In the genomic region with DNA sequence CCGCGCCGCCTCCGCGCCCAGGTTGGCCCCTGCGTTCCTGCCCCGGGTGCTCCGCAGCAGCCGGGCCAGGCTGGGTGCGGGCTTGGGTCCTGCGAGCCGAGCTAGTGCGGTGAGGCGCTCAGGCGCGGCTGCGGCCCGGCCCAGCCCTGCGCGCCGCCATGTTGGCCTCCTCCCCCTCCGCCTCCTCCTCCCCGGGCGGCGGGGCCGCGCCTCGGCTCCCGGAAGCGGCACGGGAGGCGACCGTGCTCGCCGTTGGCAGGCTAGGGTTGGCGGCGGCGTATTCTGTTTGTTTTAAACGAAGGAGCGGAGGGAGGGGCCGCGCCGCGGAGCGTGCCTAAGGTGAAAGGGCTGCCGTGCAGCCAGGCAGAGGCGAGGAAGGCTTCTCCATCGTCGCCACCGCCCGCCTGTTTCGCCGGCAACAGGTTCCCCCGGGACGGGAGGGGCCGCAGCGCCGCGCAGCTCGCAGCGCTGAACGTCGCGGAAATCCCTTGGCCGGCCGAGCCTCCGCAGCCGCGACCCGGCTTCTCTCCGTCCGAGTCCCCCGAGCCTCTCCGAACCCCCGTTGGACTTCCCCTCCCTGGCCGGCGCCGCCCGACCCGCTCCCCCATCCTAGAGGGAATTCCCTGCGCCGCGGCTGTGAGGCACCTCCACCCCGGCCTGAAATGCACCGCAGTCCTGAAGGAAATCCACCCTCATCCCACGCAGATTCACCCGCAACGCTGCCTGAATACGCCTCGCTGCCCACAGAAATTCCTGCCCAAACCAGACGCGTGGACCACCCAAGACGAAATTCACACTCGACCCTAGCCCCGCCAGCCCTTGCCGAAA, we compare ENCODE assay signal across 8 cellular contexts. TPM values are rescaled to one million over a fixed set of nuclear protein-coding genes. Genes with fewer than 3 reads are reported as not detected.
DNase-seq lines count a peak whose midpoint lies in the region; ATAC-seq and TF ChIP-seq lines count a peak whose summit lies in the region.

A gene with protein sequence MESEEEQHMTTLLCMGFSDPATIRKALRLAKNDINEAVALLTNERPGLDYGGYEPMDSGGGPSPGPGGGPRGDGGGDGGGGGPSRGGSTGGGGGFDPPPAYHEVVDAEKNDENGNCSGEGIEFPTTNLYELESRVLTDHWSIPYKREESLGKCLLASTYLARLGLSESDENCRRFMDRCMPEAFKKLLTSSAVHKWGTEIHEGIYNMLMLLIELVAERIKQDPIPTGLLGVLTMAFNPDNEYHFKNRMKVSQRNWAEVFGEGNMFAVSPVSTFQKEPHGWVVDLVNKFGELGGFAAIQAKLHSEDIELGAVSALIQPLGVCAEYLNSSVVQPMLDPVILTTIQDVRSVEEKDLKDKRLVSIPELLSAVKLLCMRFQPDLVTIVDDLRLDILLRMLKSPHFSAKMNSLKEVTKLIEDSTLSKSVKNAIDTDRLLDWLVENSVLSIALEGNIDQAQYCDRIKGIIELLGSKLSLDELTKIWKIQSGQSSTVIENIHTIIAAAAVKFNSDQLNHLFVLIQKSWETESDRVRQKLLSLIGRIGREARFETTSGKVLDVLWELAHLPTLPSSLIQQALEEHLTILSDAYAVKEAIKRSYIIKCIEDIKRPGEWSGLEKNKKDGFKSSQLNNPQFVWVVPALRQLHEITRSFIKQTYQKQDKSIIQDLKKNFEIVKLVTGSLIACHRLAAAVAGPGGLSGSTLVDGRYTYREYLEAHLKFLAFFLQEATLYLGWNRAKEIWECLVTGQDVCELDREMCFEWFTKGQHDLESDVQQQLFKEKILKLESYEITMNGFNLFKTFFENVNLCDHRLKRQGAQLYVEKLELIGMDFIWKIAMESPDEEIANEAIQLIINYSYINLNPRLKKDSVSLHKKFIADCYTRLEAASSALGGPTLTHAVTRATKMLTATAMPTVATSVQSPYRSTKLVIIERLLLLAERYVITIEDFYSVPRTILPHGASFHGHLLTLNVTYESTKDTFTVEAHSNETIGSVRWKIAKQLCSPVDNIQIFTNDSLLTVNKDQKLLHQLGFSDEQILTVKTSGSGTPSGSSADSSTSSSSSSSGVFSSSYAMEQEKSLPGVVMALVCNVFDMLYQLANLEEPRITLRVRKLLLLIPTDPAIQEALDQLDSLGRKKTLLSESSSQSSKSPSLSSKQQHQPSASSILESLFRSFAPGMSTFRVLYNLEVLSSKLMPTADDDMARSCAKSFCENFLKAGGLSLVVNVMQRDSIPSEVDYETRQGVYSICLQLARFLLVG (N-terminal part only) (minus strand): TSS at position 171 of the 828 bp plus-strand sequence. CDS start 251 bp downstream, outside the sequence.

- POLR2A ChIA-PET in activated CD8-positive, alpha-beta memory T cell treated with anti-CD3 and anti-CD28 coated beads for 36 hours (lab: Charles Lee) = no interaction called here

- no peak for TF ChIP-seq CTCF in CD14-positive monocyte (IDR thresholded peaks at IDR 0.05)

- H3K4me1 Mint-ChIP-seq in CD14-positive monocyte (peaks cover 69% of the 10 kb centered on the region), memory B cell (peaks cover 55% of the 10 kb centered on the region)

- peak within 1 kb of the TSS; percentile 87 for H3K27ac ChIP-seq in effector memory CD4-positive, alpha-beta T cell (ENCODE audit: insufficient read depth, low read length, poor library complexity, severe bottlenecking)

- H3K4me1 ChIP-seq in effector memory CD4-positive, alpha-beta T cell (ENCODE audit: control insufficient read depth, insufficient read depth, low read length, poor library complexity, severe bottlenecking) = peaks cover 40% of the 10 kb centered on the region

- H3K27me3 ChIP-seq in effector memory CD4-positive, alpha-beta T cell (replicated peaks; ENCODE audit: control insufficient read depth, insufficient read depth, low read length, poor library complexity, severe bottlenecking) = no peaks in the 10 kb centered on the region

- H3K4me3 Mint-ChIP-seq in CD14-positive monocyte = peak within 1 kb of the TSS; percentile 95 to 99
- peak within 1 kb of the TSS; percentile 91 for H3K4me3 Mint-ChIP-seq in memory B cell

- no peaks in the 10 kb centered on the region for H3K9me3 ChIP-seq in effector memory CD4-positive, alpha-beta T cell (ENCODE audit: control insufficient read depth, low read length)

- peaks cover 0 to 5% (median 0%) of the 10 kb centered on the region in 3 donors for H3K27me3 Mint-ChIP-seq in CD14-positive monocyte (ENCODE audit: low read depth in 3 of 3)
- H3K27me3 Mint-ChIP-seq in memory B cell = no peaks in the 10 kb centered on the region

- DNase-seq in CD14-positive monocyte (ENCODE audit: low spot score) = peak; percentile 63
- peak; percentile 17 for DNase-seq in NCI-H82 treated with DMSO at 0.1 percent for 48 hours (lab: John Stamatoyannopoulos, UW; ENCODE audit: unreplicated experiment)
- peak; percentile 73 to 77 (median 76) for DNase-seq in effector memory CD4-positive, alpha-beta T cell
- peak; percentile 72 to 78 for DNase-seq in memory B cell (ENCODE audit: low spot score in 2 of 2)
- DNase-seq in stimulated activated CD8-positive, alpha-beta memory T cell treated with anti-CD3 and anti-CD28 coated beads, Interleukin-12 subunit alpha, Interleukin-12 subunit beta, amount 100 ng/mL, for 24 hours (ENCODE audit: extremely low read depth) = peak; percentile 51

- H3K9me3 Mint-ChIP-seq in CD14-positive monocyte (no peaks in the 10 kb centered on the region), memory B cell (no peaks in the 10 kb centered on the region)

- peak; percentile 89 for ATAC-seq in GM19324 (IDR thresholded peaks at IDR 0.05; ENCODE audit: low FRiP score, unreplicated experiment)
- ATAC-seq in HG03442 (IDR thresholded peaks at IDR 0.05; ENCODE audit: unreplicated experiment) = peak; percentile 72
- ATAC-seq in memory B cell (ENCODE audit: low read depth) = peak; percentile 78

- peaks cover 0 to 2% of the 10 kb centered on the region in 2 donors for H3K36me3 Mint-ChIP-seq in CD14-positive monocyte
- H3K36me3 Mint-ChIP-seq in memory B cell = no peaks in the 10 kb centered on the region

- CTCF ChIA-PET in activated CD8-positive, alpha-beta memory T cell treated with anti-CD3 and anti-CD28 coated beads for 36 hours (lab: Charles Lee) = interaction anchor here (1.0 to 1.3 kb wide), 2 partner anchors 32 to 73 kb away, joined by 3 read pairs; no protein-coding TSS in a partner anchor

- peak within 1 kb of the TSS; percentile 85 for H3K4me3 ChIP-seq in effector memory CD4-positive, alpha-beta T cell (ENCODE audit: insufficient read depth, low read depth, low read length, poor library complexity, severe bottlenecking)

- H3K36me3 ChIP-seq in effector memory CD4-positive, alpha-beta T cell (ENCODE audit: control insufficient read depth, insufficient read depth, low read length) = no peaks in the 10 kb centered on the region

- intact Hi-C loops in CD14-positive monocyte (cut with micrococcal nuclease) = loop anchor here in 1 of 2 donors (10.0 kb wide), 1 partner anchor 59 kb away; no protein-coding TSS in a partner anchor

- H3K27ac Mint-ChIP-seq in CD14-positive monocyte (peak within 1 kb of the TSS; percentile 86 to 97 (median 96)), memory B cell (peak within 1 kb of the TSS; percentile 97)

RNA-seq across cellular contexts. Expression of the gene that starts here (rescaled TPM):
- polyA plus RNA-seq in CD14-positive monocyte = 1 to 10 TPM; 1.1 to 2.1 TPM
- 10 to 100 TPM; 45.5 to 49.6 TPM for total RNA-seq in activated CD8-positive, alpha-beta memory T cell treated with anti-CD3 and anti-CD28 coated beads for 36 hours

Comparison
In these comparisons a context has a peak if more than half of its experiments do, and no peak if none do; other contexts are left out.
1. Peak in every context shown above with its lines: DNase-seq, ATAC-seq, H3K4me3 ChIP-seq and H3K27ac ChIP-seq.
2. DNase-seq: peak in every context shown above with its lines; median percentile 76 in effector memory CD4-positive, alpha-beta T cell; 75 in memory B cell; 63 in CD14-positive monocyte; 51 in stimulated activated CD8-positive, alpha-beta memory T cell treated with anti-CD3 and anti-CD28 coated beads, Interleukin-12 subunit alpha, Interleukin-12 subunit beta, amount 100 ng/mL, for 24 hours; 17 in NCI-H82 treated with DMSO at 0.1 percent for 48 hours.